In the genomic region with DNA sequence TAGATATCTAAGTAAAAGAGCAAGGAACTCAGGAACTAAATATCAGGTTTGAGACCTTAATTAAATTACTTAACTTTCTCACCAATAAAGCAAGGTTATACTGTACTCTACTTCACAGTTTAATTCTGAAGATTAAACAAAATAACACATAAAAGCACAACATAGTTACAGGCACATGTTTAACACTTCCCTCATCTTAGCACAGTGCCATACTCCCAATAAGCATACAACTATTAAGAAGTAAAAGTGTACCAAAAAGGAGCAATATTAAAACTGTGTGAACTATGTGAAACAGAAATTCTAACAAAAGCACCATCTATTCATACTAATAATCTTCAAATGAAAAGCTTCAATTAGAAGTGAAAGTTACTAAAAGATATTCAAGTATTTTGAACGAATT, we compare ENCODE assay signal across 9 cellular contexts. TPM values are rescaled to one million over a fixed set of nuclear protein-coding genes. Genes with fewer than 3 reads are reported as not detected.
DNase-seq lines count a peak whose midpoint lies in the region; ATAC-seq, FAIRE-seq and TF ChIP-seq lines count a peak whose summit lies in the region.
"Had no signal": no experiment of that assay in that cellular context is flagged by ENCODE, and none has a peak within 500 bp of the region (broad histone marks: within the 10 kb centered on the region; RNA-seq: fewer than 3 reads in every experiment).

No MANE protein-coding gene starts in this region.

- H3K4me2 ChIP-seq in PC-9 (peak overlapping the region; percentile 90), endothelial cell of umbilical vein (ENCODE audit: insufficient read depth, low read length) (peak overlapping the region; percentile 99), parathyroid adenoma (ENCODE audit: low read length) (peak overlapping the region; percentile 91)

- CTCF ChIA-PET in PC-9 (lab: Charles Lee) (no interaction called here), endothelial cell of umbilical vein (lab: Charles Lee) (interaction anchor here (1.0 to 2.0 kb wide), 3 partner anchors 46 to 77 kb away, joined by 3 to 7 read pairs (median 6); no protein-coding TSS in a partner anchor)

- H3K9me1 ChIP-seq in endothelial cell of umbilical vein (replicated peaks; ENCODE audit: control insufficient read depth, extremely low read depth, insufficient read depth, low read length): no peaks in the 10 kb centered on the region

- intact Hi-C loops in PC-9 (cut with micrococcal nuclease; ENCODE audit: unreplicated experiment) (no loop called here), endothelial cell of umbilical vein (cut with micrococcal nuclease) (loop anchor here (1.0 kb wide), 1 partner anchor 56 kb away; no protein-coding TSS in a partner anchor), body of pancreas (cut with DNase I) (no loop called here)

- no TSS peak for BruUV-seq in PC-9 (replicated peaks; lab: Mats Ljungman, UMichigan)
- no TSS peak for BruUV-seq in endothelial cell of umbilical vein (replicated peaks; lab: Mats Ljungman, UMichigan)

- DNase-seq in GM06990 (ENCODE audit: extremely low read depth, insufficient read length) (no peak), PC-9 (no peak), endothelial cell of umbilical vein (ENCODE audit: low read depth, low spot score) (peak; percentile 18), body of pancreas (no peak), amygdala (lab: John Stamatoyannopoulos, UW) (no peak), inferior parietal cortex (ENCODE audit: extremely low spot score) (no peak)
- DNase-seq: islet precursor cell had no signal

- POLR2A ChIA-PET in PC-9 (lab: Charles Lee; ENCODE audit: unreplicated experiment): interaction anchor here (0.6 to 0.7 kb wide), 2 partner anchors 95 to 1947 kb away, joined by 3 read pairs; no protein-coding TSS in a partner anchor
- POLR2A ChIA-PET in endothelial cell of umbilical vein (lab: Charles Lee): interaction anchor here (0.6 to 1.0 kb wide), 4 partner anchors 17 to 132 kb away, joined by 3 to 5 read pairs (median 4); a partner anchor contains a TSS

- H3K79me2 ChIP-seq in PC-9 (ENCODE audit: low read depth): peaks cover 82% of the 10 kb centered on the region
- H3K79me2 ChIP-seq in endothelial cell of umbilical vein (ENCODE audit: control insufficient read depth, insufficient read depth, low read length): peaks cover 64% of the 10 kb centered on the region
- H3K79me2 ChIP-seq in parathyroid adenoma: peaks cover 59% of the 10 kb centered on the region

- 0 out of 2 replicates have a peak, but pooled peaks cover 3% of the 10 kb centered on the region for H3F3A ChIP-seq in PC-9 (ENCODE audit: insufficient read depth, low read depth)

- TF ChIP-seq POLR2A in endothelial cell of umbilical vein (IDR thresholded peaks at IDR 0.05; ENCODE audit: low read depth, low read length) (no peak), body of pancreas (IDR thresholded peaks at IDR 0.05) (no peak)

- TF ChIP-seq CTCF in GM06990 (IDR thresholded peaks at IDR 0.05; ENCODE audit: insufficient read depth, low read length, poor library complexity, severe bottlenecking) (no peak), PC-9 (conservative IDR thresholded peaks at IDR 0.05) (no peak), endothelial cell of umbilical vein (IDR thresholded peaks at IDR 0.05; ENCODE audit: extremely low read depth in 1 of 2, insufficient read depth in 1 of 2, low read depth in 1 of 2, low read length in 2 of 2) (no peak), parathyroid adenoma (IDR thresholded peaks at IDR 0.05) (no peak), body of pancreas (IDR thresholded peaks at IDR 0.05) (no peak)

- ATAC-seq in body of pancreas (no peak), HG02973 (IDR thresholded peaks at IDR 0.05; ENCODE audit: unreplicated experiment) (no peak)

- FAIRE-seq in endothelial cell of umbilical vein (lab: Jason Lieb, UNC): no peak

- H2AFZ ChIP-seq in PC-9: no peak overlapping the region
- H2AFZ ChIP-seq in endothelial cell of umbilical vein (ENCODE audit: low read depth, low read length): no peak overlapping the region
- no peak overlapping the region for H2AFZ ChIP-seq in parathyroid adenoma

- 3 to 6% methylated on average over 1 of the region's 1 CpG for WGBS in body of pancreas, 2 donors

- H3K27ac ChIP-seq in PC-9 (no peak overlapping the region), endothelial cell of umbilical vein (ENCODE audit: insufficient read depth, low read depth, low read length) (no peak overlapping the region), parathyroid adenoma (no peak overlapping the region), body of pancreas (peak overlapping the region in 1 of 4 donors; percentile 100)

- H3K9ac ChIP-seq in endothelial cell of umbilical vein (replicated peaks; ENCODE audit: extremely low read depth, insufficient read depth, low read length): peak overlapping the region; percentile 94
- no peak overlapping the region for H3K9ac ChIP-seq in parathyroid adenoma

- peaks cover 31% of the 10 kb centered on the region for H4K20me1 ChIP-seq in PC-9 (ENCODE audit: insufficient read depth)
- H4K20me1 ChIP-seq in endothelial cell of umbilical vein (replicated peaks; ENCODE audit: control insufficient read depth, extremely low read depth, insufficient read depth, low read length): peaks cover 8% of the 10 kb centered on the region

- H3K9me2 ChIP-seq in PC-9 (ENCODE audit: insufficient read depth): no peaks in the 10 kb centered on the region

- H3K36me3 ChIP-seq in GM06990 (ENCODE audit: control insufficient read depth, insufficient read depth, low read length) (no peaks in the 10 kb centered on the region; the same call in none of the 2 replicates), PC-9 (ENCODE audit: low read depth) (peaks cover 17% of the 10 kb centered on the region; the same call in 1 of the 2 replicates), endothelial cell of umbilical vein (ENCODE audit: control insufficient read depth in 2 of 2, extremely low read depth in 1 of 2, insufficient read depth in 2 of 2, low read length in 2 of 2) (no peaks in the 10 kb centered on the region), parathyroid adenoma (ENCODE audit: control insufficient read depth, insufficient read depth, low read length) (no peaks in the 10 kb centered on the region), body of pancreas (replicated peaks in 1 of 2; ENCODE audit: insufficient read depth in 1 of 2, low read depth in 2 of 2) (no peaks in the 10 kb centered on the region)

- H3K9me3 ChIP-seq in PC-9 (ENCODE audit: insufficient read depth, low read depth) (no peaks in the 10 kb centered on the region), endothelial cell of umbilical vein (replicated peaks; ENCODE audit: control insufficient read depth, insufficient read depth, low read length) (no peaks in the 10 kb centered on the region), parathyroid adenoma (ENCODE audit: control insufficient read depth, low read length) (no peaks in the 10 kb centered on the region), body of pancreas (no peaks in the 10 kb centered on the region)

- no peaks in the 10 kb centered on the region for H3K27me3 ChIP-seq in GM06990 (replicated peaks; ENCODE audit: control insufficient read depth, insufficient read depth, low read length)
- no peaks in the 10 kb centered on the region for H3K27me3 ChIP-seq in PC-9 (ENCODE audit: insufficient read depth, low read depth)
- H3K27me3 ChIP-seq in endothelial cell of umbilical vein (ENCODE audit: control insufficient read depth in 2 of 2, insufficient read depth in 2 of 2, low read length in 2 of 2): no peaks in the 10 kb centered on the region
- no peaks in the 10 kb centered on the region for H3K27me3 ChIP-seq in parathyroid adenoma (ENCODE audit: control insufficient read depth, insufficient read depth, low read length)
- no peaks in the 10 kb centered on the region for H3K27me3 ChIP-seq in body of pancreas

- peak overlapping the region; percentile 75 for H3K4me3 ChIP-seq in GM06990 (replicated peaks; ENCODE audit: low read depth, low read length)
- peak overlapping the region; percentile 91 for H3K4me3 ChIP-seq in PC-9
- H3K4me3 ChIP-seq in endothelial cell of umbilical vein (replicated peaks in 1 of 3; ENCODE audit: insufficient read depth in 1 of 3, low read depth in 1 of 3, low read length in 3 of 3): peak overlapping the region; percentile 71 to 94 (median 91)
- H3K4me3 ChIP-seq in parathyroid adenoma (ENCODE audit: low read depth, low read length): peak overlapping the region; percentile 87
- no peak overlapping the region for H3K4me3 ChIP-seq in body of pancreas

- dilution Hi-C loops in endothelial cell of umbilical vein (cut with MboI; ENCODE audit: extremely low pct_ligation_motif_present, low sequenced_read_pairs): no loop called here

- H3K4me1 ChIP-seq in PC-9 (replicated peaks; ENCODE audit: insufficient read depth): peaks cover 11% of the 10 kb centered on the region
- peaks cover 11% of the 10 kb centered on the region for H3K4me1 ChIP-seq in endothelial cell of umbilical vein (ENCODE audit: control insufficient read depth, extremely low read depth, insufficient read depth, low read length)
- H3K4me1 ChIP-seq in parathyroid adenoma: peaks cover 14% of the 10 kb centered on the region
- H3K4me1 ChIP-seq in body of pancreas: peaks cover 25% of the 10 kb centered on the region

TF ChIP-seq in endothelial cell of umbilical vein, 7 proteins besides CTCF, POLR2A, EP300 and RAD21:
- TF ChIP-seq FOS (IDR thresholded peaks at IDR 0.05; ENCODE audit: borderline replicate concordance, insufficient read depth, low read length) (no peak), EZH2 (IDR thresholded peaks at IDR 0.05; ENCODE audit: borderline replicate concordance, low read depth, low read length, severe bottlenecking) (no peak)

RNA-seq across cellular contexts. Expression of a gene that starts 2.2 kb away (rescaled TPM):
- total RNA-seq in PC-9 (2021) (27.5 and 32.5 TPM in 2 replicates), endothelial cell of umbilical vein (42.0 and 49.1 TPM in 2 replicates), body of pancreas (10 to 100 TPM; 10.9 to 15.3 TPM)
- polyA plus RNA-seq in endothelial cell of umbilical vein: 6.3 and 8.4 TPM in 2 replicates
- polyA plus RNA-seq in endothelial cell of umbilical vein (2011; cell fraction: cytosol; rRNA removed): 8.3 and 9.2 TPM in 2 replicates
- polyA plus RNA-seq in endothelial cell of umbilical vein (2011; cell fraction: nucleus; rRNA removed): 17.4 and 23.4 TPM in 2 replicates
- 35.3 and 43.6 TPM in 2 replicates for polyA plus RNA-seq in endothelial cell of umbilical vein (2012)
- polyA minus RNA-seq in endothelial cell of umbilical vein: 39.7 and 40.9 TPM in 2 replicates
- polyA minus RNA-seq in endothelial cell of umbilical vein (2011; cell fraction: cytosol; rRNA and poly(A)+ RNA removed): 10.3 TPM
- polyA minus RNA-seq in endothelial cell of umbilical vein (2011; cell fraction: nucleus; rRNA and poly(A)+ RNA removed): 18.9 and 28.3 TPM in 2 replicates

Comparison
In these comparisons a context has a peak if more than half of its experiments do, and no peak if none do; other contexts are left out.
1. H3K4me3 ChIP-seq: peak in GM06990 (single experiment), PC-9 (single experiment), endothelial cell of umbilical vein (3 of 3) and parathyroid adenoma (single experiment); none in body of pancreas (0 of 2).
2. Peak in every context shown above with its lines, with median percentiles within 50 percentile points of each other: H3K4me2 ChIP-seq.